ENCODE assay signal across 1 cellular context in genomic region chr11:60918941-60919275, GRCh38.
TF ChIP-seq lines count a peak whose summit lies in the region.

No MANE protein-coding gene starts in this region.

TF ChIP-seq in HepG2, 621 proteins besides CTCF, POLR2A, EP300 and RAD21:
- TF ChIP-seq CSRNP2 (CRISPR knock-in tag; conservative IDR thresholded peaks at IDR 0.05; ENCODE audit: low read depth) (no peak), KAT2B (IDR thresholded peaks at IDR 0.05; ENCODE audit: borderline replicate concordance, low read depth, low read length) (no peak), JUND (CRISPR knock-in tag; IDR thresholded peaks at IDR 0.05) (no peak), FIP1L1 (IDR thresholded peaks at IDR 0.05; ENCODE audit: borderline replicate concordance, insufficient read depth, low read depth, low read length) (no peak), MBD4 (IDR thresholded peaks at IDR 0.05; ENCODE audit: borderline replicate concordance, low read length) (no peak), SMARCC2 (IDR thresholded peaks at IDR 0.05) (no peak), THAP11 (CRISPR knock-in tag; IDR thresholded peaks at IDR 0.05) (no peak), RXRB (CRISPR knock-in tag; IDR thresholded peaks at IDR 0.05; ENCODE audit: borderline replicate concordance) (no peak), MIXL1 (CRISPR knock-in tag; IDR thresholded peaks at IDR 0.05) (no peak), ZSCAN21 (CRISPR knock-in tag; IDR thresholded peaks at IDR 0.05; ENCODE audit: borderline replicate concordance) (no peak)
- TF ChIP-seq, protein P1, sequence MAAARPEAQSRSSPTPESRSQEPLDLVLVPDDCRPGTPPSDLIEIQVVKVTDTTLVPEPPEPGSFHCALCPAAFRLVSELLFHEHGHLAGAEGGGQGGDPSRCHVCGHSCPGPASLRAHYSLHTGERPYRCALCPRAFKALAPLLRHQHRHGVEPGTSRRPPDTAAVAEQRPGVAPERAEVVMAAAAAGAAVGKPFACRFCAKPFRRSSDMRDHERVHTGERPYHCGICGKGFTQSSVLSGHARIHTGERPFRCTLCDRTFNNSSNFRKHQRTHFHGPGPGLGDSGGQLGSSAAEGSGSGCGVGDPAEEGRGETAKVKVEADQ (CRISPR knock-in tag; IDR thresholded peaks at IDR 0.05; ENCODE audit: borderline replicate concordance) = no peak
- TF ChIP-seq, protein P2, sequence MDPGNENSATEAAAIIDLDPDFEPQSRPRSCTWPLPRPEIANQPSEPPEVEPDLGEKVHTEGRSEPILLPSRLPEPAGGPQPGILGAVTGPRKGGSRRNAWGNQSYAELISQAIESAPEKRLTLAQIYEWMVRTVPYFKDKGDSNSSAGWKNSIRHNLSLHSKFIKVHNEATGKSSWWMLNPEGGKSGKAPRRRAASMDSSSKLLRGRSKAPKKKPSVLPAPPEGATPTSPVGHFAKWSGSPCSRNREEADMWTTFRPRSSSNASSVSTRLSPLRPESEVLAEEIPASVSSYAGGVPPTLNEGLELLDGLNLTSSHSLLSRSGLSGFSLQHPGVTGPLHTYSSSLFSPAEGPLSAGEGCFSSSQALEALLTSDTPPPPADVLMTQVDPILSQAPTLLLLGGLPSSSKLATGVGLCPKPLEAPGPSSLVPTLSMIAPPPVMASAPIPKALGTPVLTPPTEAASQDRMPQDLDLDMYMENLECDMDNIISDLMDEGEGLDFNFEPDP (CRISPR knock-in tag; conservative IDR thresholded peaks at IDR 0.05) = no peak
